In genomic region chr22:21626073-21626734, GRCh38 we compare ENCODE assay signal across 1 cellular context.
TF ChIP-seq lines count a peak whose summit lies in the region.

No MANE protein-coding gene starts in this region.

TF ChIP-seq in SK-N-SH treated with all-trans-retinoic acid at 6 μM for 48 hours, 23 proteins besides CTCF, POLR2A, EP300 and RAD21 (continued from another document):
- no peak for TF ChIP-seq CREB5 (CRISPR knock-in tag; IDR thresholded peaks at IDR 0.05; ENCODE audit: low read depth)
- no peak for TF ChIP-seq GLIS3 (CRISPR knock-in tag; IDR thresholded peaks at IDR 0.05)
- no peak for TF ChIP-seq ZFP3 (CRISPR knock-in tag; IDR thresholded peaks at IDR 0.05)
- no peak for TF ChIP-seq PPARA (CRISPR knock-in tag; IDR thresholded peaks at IDR 0.05; ENCODE audit: borderline replicate concordance)
- TF ChIP-seq, protein P1, sequence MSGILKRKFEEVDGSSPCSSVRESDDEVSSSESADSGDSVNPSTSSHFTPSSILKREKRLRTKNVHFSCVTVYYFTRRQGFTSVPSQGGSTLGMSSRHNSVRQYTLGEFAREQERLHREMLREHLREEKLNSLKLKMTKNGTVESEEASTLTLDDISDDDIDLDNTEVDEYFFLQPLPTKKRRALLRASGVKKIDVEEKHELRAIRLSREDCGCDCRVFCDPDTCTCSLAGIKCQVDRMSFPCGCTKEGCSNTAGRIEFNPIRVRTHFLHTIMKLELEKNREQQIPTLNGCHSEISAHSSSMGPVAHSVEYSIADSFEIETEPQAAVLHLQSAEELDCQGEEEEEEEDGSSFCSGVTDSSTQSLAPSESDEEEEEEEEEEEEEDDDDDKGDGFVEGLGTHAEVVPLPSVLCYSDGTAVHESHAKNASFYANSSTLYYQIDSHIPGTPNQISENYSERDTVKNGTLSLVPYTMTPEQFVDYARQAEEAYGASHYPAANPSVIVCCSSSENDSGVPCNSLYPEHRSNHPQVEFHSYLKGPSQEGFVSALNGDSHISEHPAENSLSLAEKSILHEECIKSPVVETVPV (CRISPR knock-in tag; IDR thresholded peaks at IDR 0.05), result no peak
- TF ChIP-seq, protein P2, sequence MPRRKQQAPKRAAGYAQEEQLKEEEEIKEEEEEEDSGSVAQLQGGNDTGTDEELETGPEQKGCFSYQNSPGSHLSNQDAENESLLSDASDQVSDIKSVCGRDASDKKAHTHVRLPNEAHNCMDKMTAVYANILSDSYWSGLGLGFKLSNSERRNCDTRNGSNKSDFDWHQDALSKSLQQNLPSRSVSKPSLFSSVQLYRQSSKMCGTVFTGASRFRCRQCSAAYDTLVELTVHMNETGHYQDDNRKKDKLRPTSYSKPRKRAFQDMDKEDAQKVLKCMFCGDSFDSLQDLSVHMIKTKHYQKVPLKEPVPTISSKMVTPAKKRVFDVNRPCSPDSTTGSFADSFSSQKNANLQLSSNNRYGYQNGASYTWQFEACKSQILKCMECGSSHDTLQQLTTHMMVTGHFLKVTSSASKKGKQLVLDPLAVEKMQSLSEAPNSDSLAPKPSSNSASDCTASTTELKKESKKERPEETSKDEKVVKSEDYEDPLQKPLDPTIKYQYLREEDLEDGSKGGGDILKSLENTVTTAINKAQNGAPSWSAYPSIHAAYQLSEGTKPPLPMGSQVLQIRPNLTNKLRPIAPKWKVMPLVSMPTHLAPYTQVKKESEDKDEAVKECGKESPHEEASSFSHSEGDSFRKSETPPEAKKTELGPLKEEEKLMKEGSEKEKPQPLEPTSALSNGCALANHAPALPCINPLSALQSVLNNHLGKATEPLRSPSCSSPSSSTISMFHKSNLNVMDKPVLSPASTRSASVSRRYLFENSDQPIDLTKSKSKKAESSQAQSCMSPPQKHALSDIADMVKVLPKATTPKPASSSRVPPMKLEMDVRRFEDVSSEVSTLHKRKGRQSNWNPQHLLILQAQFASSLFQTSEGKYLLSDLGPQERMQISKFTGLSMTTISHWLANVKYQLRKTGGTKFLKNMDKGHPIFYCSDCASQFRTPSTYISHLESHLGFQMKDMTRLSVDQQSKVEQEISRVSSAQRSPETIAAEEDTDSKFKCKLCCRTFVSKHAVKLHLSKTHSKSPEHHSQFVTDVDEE (CRISPR knock-in tag; IDR thresholded peaks at IDR 0.05), result no peak
- TF ChIP-seq ZC3H10 (CRISPR knock-in tag; IDR thresholded peaks at IDR 0.05), result no peak
- no peak for TF ChIP-seq SNAI2 (CRISPR knock-in tag; IDR thresholded peaks at IDR 0.05)
- no peak for TF ChIP-seq OSR1 (CRISPR knock-in tag; IDR thresholded peaks at IDR 0.05)
- TF ChIP-seq ISL1 (CRISPR knock-in tag; IDR thresholded peaks at IDR 0.05), result no peak
- no peak for TF ChIP-seq ARNTL (CRISPR knock-in tag; IDR thresholded peaks at IDR 0.05; ENCODE audit: borderline replicate concordance, low read depth)
- TF ChIP-seq, protein P3, sequence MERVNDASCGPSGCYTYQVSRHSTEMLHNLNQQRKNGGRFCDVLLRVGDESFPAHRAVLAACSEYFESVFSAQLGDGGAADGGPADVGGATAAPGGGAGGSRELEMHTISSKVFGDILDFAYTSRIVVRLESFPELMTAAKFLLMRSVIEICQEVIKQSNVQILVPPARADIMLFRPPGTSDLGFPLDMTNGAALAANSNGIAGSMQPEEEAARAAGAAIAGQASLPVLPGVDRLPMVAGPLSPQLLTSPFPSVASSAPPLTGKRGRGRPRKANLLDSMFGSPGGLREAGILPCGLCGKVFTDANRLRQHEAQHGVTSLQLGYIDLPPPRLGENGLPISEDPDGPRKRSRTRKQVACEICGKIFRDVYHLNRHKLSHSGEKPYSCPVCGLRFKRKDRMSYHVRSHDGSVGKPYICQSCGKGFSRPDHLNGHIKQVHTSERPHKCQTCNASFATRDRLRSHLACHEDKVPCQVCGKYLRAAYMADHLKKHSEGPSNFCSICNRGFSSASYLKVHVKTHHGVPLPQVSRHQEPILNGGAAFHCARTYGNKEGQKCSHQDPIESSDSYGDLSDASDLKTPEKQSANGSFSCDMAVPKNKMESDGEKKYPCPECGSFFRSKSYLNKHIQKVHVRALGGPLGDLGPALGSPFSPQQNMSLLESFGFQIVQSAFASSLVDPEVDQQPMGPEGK (CRISPR knock-in tag; IDR thresholded peaks at IDR 0.05; ENCODE audit: borderline replicate concordance), result no peak
- no peak for TF ChIP-seq TOX (CRISPR knock-in tag; IDR thresholded peaks at IDR 0.05; ENCODE audit: borderline replicate concordance)
- TF ChIP-seq TCF4 (CRISPR knock-in tag; IDR thresholded peaks at IDR 0.05; ENCODE audit: borderline replicate concordance), result no peak
- TF ChIP-seq ZFP30 (CRISPR knock-in tag; IDR thresholded peaks at IDR 0.05), result no peak
- no peak for TF ChIP-seq POU6F1 (CRISPR knock-in tag; IDR thresholded peaks at IDR 0.05; ENCODE audit: borderline replicate concordance, low read depth)
- no peak for TF ChIP-seq ESRRG (CRISPR knock-in tag; IDR thresholded peaks at IDR 0.05)
- TF ChIP-seq CSDC2 (CRISPR knock-in tag; IDR thresholded peaks at IDR 0.05), result no peak
